Comparison of ENCODE assay signal across 8 cellular contexts in genomic region chr19:495440-496332, GRCh38. TPM values are rescaled to one million over a fixed set of nuclear protein-coding genes. Genes with fewer than 3 reads are reported as not detected.
DNase-seq lines count a peak whose midpoint lies in the region; ATAC-seq lines count a peak whose summit lies in the region.

No MANE protein-coding gene starts in this region.

- H3K27ac Mint-ChIP-seq in activated naive CD4-positive, alpha-beta T cell treated with anti-CD3 and anti-CD28 coated beads, Interleukin-2, amount 50 U/mL, for 72 hours, result no peak overlapping the region

- H3K36me3 Mint-ChIP-seq in activated naive CD4-positive, alpha-beta T cell treated with anti-CD3 and anti-CD28 coated beads, Interleukin-2, amount 50 U/mL, for 72 hours, result peaks cover 4 to 5% of the 10 kb centered on the region in 2 donors

- H3K9me3 Mint-ChIP-seq in activated naive CD4-positive, alpha-beta T cell treated with anti-CD3 and anti-CD28 coated beads, Interleukin-2, amount 50 U/mL, for 72 hours, result peaks cover 0 to 5% of the 10 kb centered on the region in 2 donors

- peak; percentile 27 to 49 for ATAC-seq in activated naive CD4-positive, alpha-beta T cell treated with anti-CD3 and anti-CD28 coated beads, Interleukin-2, amount 50 U/mL, for 72 hours
- ATAC-seq in stimulated activated naive CD8-positive, alpha-beta T cell treated with anti-CD3 and anti-CD28 coated beads, Interleukin-15, Interleukin-2, amounts not matched to agents 100 U/mL and 50 U/mL, for 24 hours, result peak; percentile 24
- no peak for ATAC-seq in HG03520 (IDR thresholded peaks at IDR 0.05; ENCODE audit: unreplicated experiment)

- DNase-seq in NCI-H1092 treated with DMSO at 0.1 percent for 48 hours (lab: John Stamatoyannopoulos, UW), result peak; percentile 24
- DNase-seq in NCI-H1092 (lab: John Stamatoyannopoulos, UW), result no peak
- peak; percentile 54 for DNase-seq in NCI-H446 treated with DMSO at 0.1 percent for 48 hours (lab: John Stamatoyannopoulos, UW)
- DNase-seq in activated naive CD4-positive, alpha-beta T cell treated with anti-CD3 and anti-CD28 coated beads, Interleukin-2, amount 50 U/mL, for 72 hours (ENCODE audit: low spot score in 2 of 2), result peak in 1 of 2 donors; percentile 87
- peak; percentile 78 for DNase-seq in iPS-NIHi11 (ENCODE audit: low spot score)
- DNase-seq in stimulated activated naive CD8-positive, alpha-beta T cell treated with anti-CD3 and anti-CD28 coated beads, Interleukin-15, Interleukin-2, amounts not matched to agents 100 U/mL and 50 U/mL, for 24 hours, result peak; percentile 73
- no peak for DNase-seq in hippocampal formation (lab: John Stamatoyannopoulos, UW)

RNA-seq across cellular contexts. Expression of gene MADCAM1, which starts 0.6 kb away (rescaled TPM):
- under 1 TPM; 0.25 to 0.47 TPM for total RNA-seq in activated naive CD4-positive, alpha-beta T cell treated with anti-CD3 and anti-CD28 coated beads, Interleukin-2, amount 50 U/mL, for 72 hours

RNA-seq across cellular contexts. Expression of gene TPGS1, which starts 11.6 kb away (rescaled TPM):
- total RNA-seq in activated naive CD4-positive, alpha-beta T cell treated with anti-CD3 and anti-CD28 coated beads, Interleukin-2, amount 50 U/mL, for 72 hours, result 10 to 100 TPM in 1 of 2 donors, 1 to 10 TPM in 1; 5.9 to 10.2 TPM

RNA-seq across cellular contexts. Expression of gene SHC2, which starts 34.9 kb away (rescaled TPM):
- total RNA-seq in activated naive CD4-positive, alpha-beta T cell treated with anti-CD3 and anti-CD28 coated beads, Interleukin-2, amount 50 U/mL, for 72 hours, result not detected

RNA-seq across cellular contexts. Expression of gene CDC34, which starts 35.9 kb away (rescaled TPM):
- 10 to 100 TPM; 46.3 to 59.6 TPM for total RNA-seq in activated naive CD4-positive, alpha-beta T cell treated with anti-CD3 and anti-CD28 coated beads, Interleukin-2, amount 50 U/mL, for 72 hours

RNA-seq across cellular contexts. Expression of gene GZMM, which starts 48.2 kb away (rescaled TPM):
- 10 to 100 TPM; 14.1 to 52.7 TPM for total RNA-seq in activated naive CD4-positive, alpha-beta T cell treated with anti-CD3 and anti-CD28 coated beads, Interleukin-2, amount 50 U/mL, for 72 hours

Comparison
In these comparisons a context has a peak if more than half of its experiments do, and no peak if none do; other contexts are left out.
1. DNase-seq: peak in NCI-H1092 treated with DMSO at 0.1 percent for 48 hours (single experiment), NCI-H446 treated with DMSO at 0.1 percent for 48 hours (single experiment), iPS-NIHi11 (single experiment) and stimulated activated naive CD8-positive, alpha-beta T cell treated with anti-CD3 and anti-CD28 coated beads, Interleukin-15, Interleukin-2, amounts not matched to agents 100 U/mL and 50 U/mL, for 24 hours (single experiment); none in NCI-H1092 (single experiment) and hippocampal formation (0 of 2).